ENCODE assay signal across 12 cellular contexts in the genomic region with DNA sequence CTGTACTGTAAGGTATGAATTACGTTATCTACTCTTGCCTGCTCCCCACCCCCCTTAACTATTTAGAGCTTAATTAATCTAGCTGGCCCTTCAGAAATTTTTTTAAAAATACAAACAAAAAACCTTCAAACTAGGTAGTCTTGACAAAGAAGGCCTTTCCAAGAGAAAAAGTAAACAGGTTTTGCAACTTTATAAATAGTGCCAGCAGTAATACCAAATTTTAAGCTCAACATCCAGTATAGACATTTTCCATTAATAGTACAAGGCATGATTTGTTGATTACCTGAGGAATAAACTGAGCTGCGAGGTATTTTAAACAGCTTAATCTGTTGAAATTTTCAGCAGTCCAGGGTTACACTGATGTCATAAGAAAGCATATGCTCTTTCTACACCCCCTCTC. TPM values are rescaled to one million over a fixed set of nuclear protein-coding genes. Genes with fewer than 3 reads are reported as not detected.
"Had no signal": no experiment of that assay in that cellular context is flagged by ENCODE, and none has a peak within 500 bp of the region (broad histone marks: within the 10 kb centered on the region; RNA-seq: fewer than 3 reads in every experiment).

No MANE protein-coding gene starts in this region.

- H3K9ac ChIP-seq: GM23248 had no signal

- H3K4me2 ChIP-seq: GM23338 had no signal

- H3K9me3 Mint-ChIP-seq: GM23338, H9, HFFc6 had no signal

- H3K36me3 ChIP-seq: HAP-1 had no signal

- FAIRE-seq: H1, H54 had no signal

- DNase-seq: GM23248, GOT3, H7, H9, HCEC 1CT, HFFc6 had no signal

- H3K4me3 ChIP-seq: GM23248, GM23338, HAP-1 had no signal

- H3K27ac ChIP-seq: GM23248 had no signal

- H3K4me3 Mint-ChIP-seq: GM23338, H9, HFFc6 had no signal

- H3K4me1 Mint-ChIP-seq: GM23338 had no signal

- H2AFZ ChIP-seq: GM23248, GM23338 had no signal

- H3K27ac Mint-ChIP-seq: GM23338, H9, HFFc6 had no signal

- ATAC-seq: GM23338, HCT116 had no signal

- H3K9me3 ChIP-seq: HAP-1 had no signal

RNA-seq across cellular contexts. Expression of a gene that starts 20.1 kb away (rescaled TPM):
- total RNA-seq: GM23248, GM23338, H1, H4, H7, H9, HFFc6 had no signal
- polyA plus RNA-seq: GM23248, H1 had no signal
